Comparison of ENCODE assay signal across 27 cellular contexts in the genomic region with DNA sequence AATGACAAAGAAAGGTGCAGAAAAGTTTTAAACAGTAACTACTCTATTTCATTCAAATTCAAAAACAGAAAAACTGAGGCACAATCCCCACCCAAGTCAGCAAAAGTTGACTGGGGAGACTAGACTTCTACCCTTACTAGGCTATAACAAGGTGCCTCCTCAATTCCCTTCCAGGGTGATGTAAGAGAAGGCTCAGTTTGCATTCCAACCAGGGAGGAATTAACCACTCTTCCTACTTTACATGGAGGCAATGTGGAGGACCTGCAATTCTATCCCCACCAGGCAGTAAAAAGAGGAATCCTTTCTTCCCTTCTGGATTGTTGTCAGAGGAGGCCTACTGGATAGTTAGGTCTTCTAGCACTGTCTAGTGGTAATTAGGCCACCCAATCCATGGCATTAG. TPM values are rescaled to one million over a fixed set of nuclear protein-coding genes. Genes with fewer than 3 reads are reported as not detected.
DNase-seq lines count a peak whose midpoint lies in the region; ATAC-seq, FAIRE-seq and TF ChIP-seq lines count a peak whose summit lies in the region.
"Had no signal": no experiment of that assay in that cellular context is flagged by ENCODE, and none has a peak within 500 bp of the region (broad histone marks: within the 10 kb centered on the region; RNA-seq: fewer than 3 reads in every experiment).

No MANE protein-coding gene starts in this region.

- H2BK120ac ChIP-seq in H1 (replicated peaks; ENCODE audit: low read depth, low read length) (no peak overlapping the region), mesendoderm (ENCODE audit: low read depth, low read length) (no peak overlapping the region)

- H3K23ac ChIP-seq in H1 (ENCODE audit: insufficient read length) (no peak overlapping the region), mesendoderm (ENCODE audit: low read length) (no peak overlapping the region)

- peaks cover 0 to 3% of the 10 kb centered on the region in 2 experiments; a peak in 1 of 4 replicates for H3K9me3 ChIP-seq in H1 (ENCODE audit: insufficient read depth in 2 of 2, low read depth in 1 of 2, low read length in 1 of 2)
- no peaks in the 10 kb centered on the region for H3K9me3 ChIP-seq in WERI-Rb-1 (ENCODE audit: severe bottlenecking)
- H3K9me3 ChIP-seq: BE2C, SJSA1 had no signal

- H3K4me3 ChIP-seq in H1 (ENCODE audit: extremely low read depth in 1 of 4, insufficient read depth in 2 of 4, low read depth in 3 of 4, low read length in 4 of 4) (no peak overlapping the region), mesendoderm (ENCODE audit: low read length) (no peak overlapping the region), WERI-Rb-1 (ENCODE audit: low read depth, low read length) (no peak overlapping the region)
- H3K4me3 ChIP-seq: PC-9, SJSA1 had no signal

- H4K8ac ChIP-seq in H1 (ENCODE audit: extremely low read depth, insufficient read depth, low read length) (no peak overlapping the region), mesendoderm (ENCODE audit: low read depth, low read length) (no peak overlapping the region)

- H3K23me2 ChIP-seq in H1 (ENCODE audit: low read depth, low read length) = no peaks in the 10 kb centered on the region

- CTCF ChIA-PET in H1 (lab: Charles Lee; ENCODE audit: partially characterized antibody) = no interaction called here
- CTCF ChIA-PET in activated CD8-positive, alpha-beta T cell treated with anti-CD3 and anti-CD28 coated beads, Interleukin-2, amount 10 ng/mL, durations not matched to agents 7 days and 5 days (lab: Charles Lee) = no interaction called here

- TF ChIP-seq RAD21 in H1 (IDR thresholded peaks at IDR 0.05 in 1 of 2, conservative IDR thresholded peaks at IDR 0.05 in 1 of 2; ENCODE audit: low read depth in 2 of 2, low read length in 2 of 2) = no peak

- no peak for TF ChIP-seq POLR2A in H1 (IDR thresholded peaks at IDR 0.05; ENCODE audit: control extremely low read depth in 1 of 2, low read depth in 2 of 2, low read length in 2 of 2)

- H2BK5ac ChIP-seq in H1 (ENCODE audit: low read depth, low read length) (no peak overlapping the region), mesendoderm (ENCODE audit: low read length) (no peak overlapping the region)

- no peaks in the 10 kb centered on the region for H3K27me3 ChIP-seq in H1 (replicated peaks in 1 of 4; ENCODE audit: control insufficient read depth in 3 of 4, extremely low read depth in 1 of 4, insufficient read depth in 3 of 4, low read length in 3 of 4)
- no peaks in the 10 kb centered on the region for H3K27me3 ChIP-seq in mesendoderm (ENCODE audit: insufficient read depth, low read length, poor library complexity)
- H3K27me3 ChIP-seq in WERI-Rb-1 (ENCODE audit: insufficient read depth, low read depth, severe bottlenecking) = no peaks in the 10 kb centered on the region
- H3K27me3 ChIP-seq: BE2C, SJSA1 had no signal

- peaks cover 0 to 4% (median 0%) of the 10 kb centered on the region in 4 experiments; a peak in 2 of 7 replicates for H3K4me1 ChIP-seq in H1 (replicated peaks in 1 of 4; ENCODE audit: control insufficient read depth in 3 of 4, insufficient read depth in 4 of 4, low read length in 3 of 4)
- no peaks in the 10 kb centered on the region for H3K4me1 ChIP-seq in mesendoderm (ENCODE audit: control insufficient read depth, low read depth, low read length)
- H3K4me1 ChIP-seq: BE2C, SJSA1 had no signal

- DNase-seq in DMS53 (lab: John Stamatoyannopoulos, UW) (peak; percentile 10), DMS53 treated with DMSO at 0.1 percent for 48 hours (lab: John Stamatoyannopoulos, UW; ENCODE audit: unreplicated experiment) (no peak), H1 (ENCODE audit: low read depth in 1 of 2, low spot score in 2 of 2) (no peak), mesendoderm (peak; percentile 61), NCI-H748 treated with DMSO at 0.1 percent for 48 hours (lab: John Stamatoyannopoulos, UW) (no peak), WERI-Rb-1 (no peak)
- DNase-seq in activated CD8-positive, alpha-beta T cell treated with anti-CD3 and anti-CD28 coated beads, Interleukin-2, amount 10 ng/mL, durations not matched to agents 7 days and 5 days = no peak
- DNase-seq: BE2C; CD8-positive, alpha-beta memory T cell; DMS153; GOT3; NCI-H1048; NCI-H1417; NCI-H1694; NCI-H2081; NCI-H2171 treated with DMSO at 0.1 percent for 48 hours; NCI-H345; NCI-H510A treated with DMSO at 0.1 percent for 48 hours; PC-9; Right ventricle myocardium superior had no signal

- H3K79me1 ChIP-seq in H1 (ENCODE audit: low read depth, low read length) = no peaks in the 10 kb centered on the region
- no peaks in the 10 kb centered on the region for H3K79me1 ChIP-seq in mesendoderm (ENCODE audit: low read length)

- H4K5ac ChIP-seq in H1 (ENCODE audit: insufficient read length, low read depth, low read length) = no peak overlapping the region
- H4K5ac ChIP-seq in mesendoderm (ENCODE audit: low read length) = no peak overlapping the region

- H3K14ac ChIP-seq in H1 (ENCODE audit: insufficient read length) = no peak overlapping the region

- no peaks in the 10 kb centered on the region for H3K36me3 Mint-ChIP-seq in activated CD8-positive, alpha-beta T cell treated with anti-CD3 and anti-CD28 coated beads, Interleukin-2, amount 10 ng/mL, durations not matched to agents 7 days and 5 days (ENCODE audit: low read depth)
- H3K36me3 Mint-ChIP-seq: CD14-positive monocyte had no signal

- no peak overlapping the region for H3K56ac ChIP-seq in H1 (replicated peaks; ENCODE audit: insufficient read length, low read depth, low read length)
- no peak overlapping the region for H3K56ac ChIP-seq in mesendoderm (ENCODE audit: low read length)

- no peak overlapping the region for H2BK15ac ChIP-seq in H1 (ENCODE audit: low read length)
- H2BK15ac ChIP-seq in mesendoderm (replicated peaks; ENCODE audit: low read depth) = no peak overlapping the region

- ATAC-seq in activated CD8-positive, alpha-beta T cell treated with anti-CD3 and anti-CD28 coated beads, Interleukin-2, amount 10 ng/mL, durations not matched to agents 7 days and 5 days = no peak
- ATAC-seq: HCT116 had no signal

- H4K91ac ChIP-seq in H1 (replicated peaks; ENCODE audit: insufficient read length, low read length) = no peak overlapping the region

- no peak overlapping the region for H3K4me2 ChIP-seq in H1 (ENCODE audit: insufficient read depth in 1 of 2, low read depth in 2 of 2, low read length in 2 of 2)
- no peak overlapping the region for H3K4me2 ChIP-seq in mesendoderm (ENCODE audit: low read length)
- H3K4me2 ChIP-seq: PC-9 had no signal

- H4K20me1 ChIP-seq in H1 (replicated peaks in 1 of 2; ENCODE audit: control insufficient read depth in 1 of 2, insufficient read depth in 2 of 2, low read length in 2 of 2) = no peaks in the 10 kb centered on the region

- H3K9ac ChIP-seq in H1 (replicated peaks in 1 of 4; ENCODE audit: extremely low read depth in 1 of 4, low read depth in 3 of 4, low read length in 3 of 4) (no peak overlapping the region), mesendoderm (ENCODE audit: low read length) (no peak overlapping the region)

- FAIRE-seq in H1 (lab: Jason Lieb, UNC) = no peak

- TF ChIP-seq EP300 in H1 (IDR thresholded peaks at IDR 0.05; ENCODE audit: borderline replicate concordance in 1 of 2, low read depth in 2 of 2, low read length in 2 of 2) = no peak

- H3K36me3 ChIP-seq in H1 (ENCODE audit: control insufficient read depth in 2 of 4, insufficient read depth in 4 of 4, low read length in 3 of 4) (no peaks in the 10 kb centered on the region), mesendoderm (ENCODE audit: control insufficient read depth, insufficient read depth, low read length) (no peaks in the 10 kb centered on the region), WERI-Rb-1 (no peaks in the 10 kb centered on the region)
- H3K36me3 ChIP-seq: BE2C, SJSA1 had no signal

- H3K27ac ChIP-seq in H1 (ENCODE audit: low read depth, low read length) (no peak overlapping the region), mesendoderm (ENCODE audit: low read depth, low read length) (no peak overlapping the region), WERI-Rb-1 (no peak overlapping the region)
- H3K27ac ChIP-seq: 22Rv1, PC-9, SJSA1 had no signal

- H3K79me2 ChIP-seq in H1 (ENCODE audit: control insufficient read depth in 1 of 2, insufficient read depth in 2 of 2, low read length in 2 of 2) (no peaks in the 10 kb centered on the region), mesendoderm (ENCODE audit: control insufficient read depth, insufficient read depth, low read length) (no peaks in the 10 kb centered on the region)

- H3K4ac ChIP-seq in H1 (replicated peaks; ENCODE audit: insufficient read length, low read depth, low read length) (no peak overlapping the region), mesendoderm (ENCODE audit: low read depth, low read length) (no peak overlapping the region)

- no peaks in the 10 kb centered on the region for H3K27me3 Mint-ChIP-seq in activated CD8-positive, alpha-beta T cell treated with anti-CD3 and anti-CD28 coated beads, Interleukin-2, amount 10 ng/mL, durations not matched to agents 7 days and 5 days (ENCODE audit: low read depth)
- H3K27me3 Mint-ChIP-seq: CD8-positive, alpha-beta memory T cell had no signal

- H2BK12ac ChIP-seq in H1 (ENCODE audit: low read depth, low read length) = no peak overlapping the region

- POLR2A ChIA-PET in H1 (lab: Charles Lee; ENCODE audit: partially characterized antibody) = no interaction called here
- POLR2A ChIA-PET in activated CD8-positive, alpha-beta T cell treated with anti-CD3 and anti-CD28 coated beads, Interleukin-2, amount 10 ng/mL, durations not matched to agents 7 days and 5 days (lab: Charles Lee) = no interaction called here

- no peak overlapping the region for H3K18ac ChIP-seq in H1 (ENCODE audit: extremely low read depth, low read length)
- no peak overlapping the region for H3K18ac ChIP-seq in mesendoderm (ENCODE audit: low read length)

- H3K27ac Mint-ChIP-seq in activated CD8-positive, alpha-beta T cell treated with anti-CD3 and anti-CD28 coated beads, Interleukin-2, amount 10 ng/mL, durations not matched to agents 7 days and 5 days = no peak overlapping the region
- H3K27ac Mint-ChIP-seq: CD14-positive monocyte; CD8-positive, alpha-beta memory T cell had no signal

- no peak overlapping the region for H2AK5ac ChIP-seq in H1 (ENCODE audit: low read depth, low read length)
- no peak overlapping the region for H2AK5ac ChIP-seq in mesendoderm (ENCODE audit: low read length)

- no peak overlapping the region for H3K4me3 Mint-ChIP-seq in activated CD8-positive, alpha-beta T cell treated with anti-CD3 and anti-CD28 coated beads, Interleukin-2, amount 10 ng/mL, durations not matched to agents 7 days and 5 days
- H3K4me3 Mint-ChIP-seq: CD14-positive monocyte; CD8-positive, alpha-beta memory T cell had no signal

- H2BK20ac ChIP-seq in H1 (ENCODE audit: low read length) = no peak overlapping the region

- TF ChIP-seq CTCF in H1 (IDR thresholded peaks at IDR 0.05; ENCODE audit: control extremely low read depth in 1 of 3, insufficient read depth in 1 of 3, low read depth in 1 of 3, low read length in 3 of 3) = no peak
- TF ChIP-seq CTCF in WERI-Rb-1 (IDR thresholded peaks at IDR 0.05; ENCODE audit: low read depth, low read length) = no peak

- H3K9me3 Mint-ChIP-seq in activated CD8-positive, alpha-beta T cell treated with anti-CD3 and anti-CD28 coated beads, Interleukin-2, amount 10 ng/mL, durations not matched to agents 7 days and 5 days (ENCODE audit: insufficient read depth) = no peaks in the 10 kb centered on the region

- H2AFZ ChIP-seq in H1 (ENCODE audit: low read length) = peak overlapping the region; percentile 54
- H2AFZ ChIP-seq: PC-9 had no signal

- no peaks in the 10 kb centered on the region for H3K4me1 Mint-ChIP-seq in activated CD8-positive, alpha-beta T cell treated with anti-CD3 and anti-CD28 coated beads, Interleukin-2, amount 10 ng/mL, durations not matched to agents 7 days and 5 days (ENCODE audit: low read depth)
- H3K4me1 Mint-ChIP-seq: CD14-positive monocyte; CD8-positive, alpha-beta memory T cell had no signal

RNA-seq across cellular contexts. Expression of a gene that starts 26.1 kb away (rescaled TPM):
- total RNA-seq in H1 (2021; fragmentation: NEBNext Ultra II Directional; extraction: Animal tissue kit (Norgen Biotek cat#: 25700)) = not detected in 2 replicates
- polyA plus RNA-seq in H1 (2011; rRNA removed) = not detected in 2 replicates
- polyA plus RNA-seq in H1 (2011; cell fraction: cytosol; rRNA removed) = not detected
- polyA plus RNA-seq in H1 (2011; cell fraction: nucleus; rRNA removed) = not detected
- polyA plus RNA-seq in H1 (2012, experiment 1 of 2) = not detected in 4 replicates
- not detected for polyA plus RNA-seq in H1 (2012, experiment 2 of 2)
- not detected for polyA plus RNA-seq in H1 (2013, experiment 1 of 2)
- not detected for polyA plus RNA-seq in H1 (2013, experiment 2 of 2)
- not detected in 2 replicates for polyA minus RNA-seq in H1 (2011; rRNA and poly(A)+ RNA removed)
- polyA minus RNA-seq in H1 (2011; cell fraction: cytosol; rRNA and poly(A)+ RNA removed) = not detected
- not detected for polyA minus RNA-seq in H1 (2011; cell fraction: nucleus; rRNA and poly(A)+ RNA removed)
- polyA plus RNA-seq in mesendoderm (2013, experiment 1 of 2) = not detected
- not detected for polyA plus RNA-seq in mesendoderm (2013, experiment 2 of 2)
- total RNA-seq in activated CD8-positive, alpha-beta T cell treated with anti-CD3 and anti-CD28 coated beads, Interleukin-2, amount 10 ng/mL, durations not matched to agents 7 days and 5 days = not detected
- total RNA-seq: CD8-positive, alpha-beta memory T cell; Daoy; G401; HT-29; PC-9; Right ventricle myocardium superior; SJSA1 had no signal
- polyA plus RNA-seq: CD14-positive monocyte; CD8-positive, alpha-beta memory T cell had no signal

Comparison
In these comparisons a context has a peak if more than half of its experiments do, and no peak if none do; other contexts are left out.
1. DNase-seq: peak in DMS53 (single experiment) and mesendoderm (single experiment); none in DMS53 treated with DMSO at 0.1 percent for 48 hours (single experiment), H1 (0 of 2), NCI-H748 treated with DMSO at 0.1 percent for 48 hours (single experiment), activated CD8-positive, alpha-beta T cell treated with anti-CD3 and anti-CD28 coated beads, Interleukin-2, amount 10 ng/mL, durations not matched to agents 7 days and 5 days (single experiment) and WERI-Rb-1 (single experiment).